1 cellular context compared by ENCODE assay signal in the genomic region with DNA sequence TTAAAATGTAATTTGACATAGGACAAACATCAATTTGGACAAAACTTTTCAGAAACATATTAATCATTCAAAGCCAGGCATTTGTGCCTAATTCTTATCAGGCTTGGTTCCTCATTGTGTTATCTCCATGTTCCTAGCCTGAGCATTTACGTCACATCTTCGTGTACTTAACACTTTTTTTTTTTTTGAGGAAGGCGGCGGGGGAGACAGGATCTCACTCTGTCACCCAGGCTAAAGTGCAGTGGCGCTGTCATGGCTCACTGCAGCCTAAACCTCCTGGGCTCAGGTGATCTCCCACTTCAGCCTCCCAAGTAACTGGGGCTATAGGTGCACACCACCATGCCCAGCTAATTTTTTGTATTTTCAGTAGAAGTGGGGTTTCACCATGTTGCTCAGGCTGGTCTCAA.
TF ChIP-seq lines count a peak whose summit lies in the region.

No MANE protein-coding gene starts in this region.

TF ChIP-seq in K562, 482 proteins besides CTCF, POLR2A, EP300 and RAD21 (continued from another document):
- TF ChIP-seq, protein P1, sequence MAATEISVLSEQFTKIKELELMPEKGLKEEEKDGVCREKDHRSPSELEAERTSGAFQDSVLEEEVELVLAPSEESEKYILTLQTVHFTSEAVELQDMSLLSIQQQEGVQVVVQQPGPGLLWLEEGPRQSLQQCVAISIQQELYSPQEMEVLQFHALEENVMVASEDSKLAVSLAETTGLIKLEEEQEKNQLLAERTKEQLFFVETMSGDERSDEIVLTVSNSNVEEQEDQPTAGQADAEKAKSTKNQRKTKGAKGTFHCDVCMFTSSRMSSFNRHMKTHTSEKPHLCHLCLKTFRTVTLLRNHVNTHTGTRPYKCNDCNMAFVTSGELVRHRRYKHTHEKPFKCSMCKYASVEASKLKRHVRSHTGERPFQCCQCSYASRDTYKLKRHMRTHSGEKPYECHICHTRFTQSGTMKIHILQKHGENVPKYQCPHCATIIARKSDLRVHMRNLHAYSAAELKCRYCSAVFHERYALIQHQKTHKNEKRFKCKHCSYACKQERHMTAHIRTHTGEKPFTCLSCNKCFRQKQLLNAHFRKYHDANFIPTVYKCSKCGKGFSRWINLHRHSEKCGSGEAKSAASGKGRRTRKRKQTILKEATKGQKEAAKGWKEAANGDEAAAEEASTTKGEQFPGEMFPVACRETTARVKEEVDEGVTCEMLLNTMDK (IDR thresholded peaks at IDR 0.05; ENCODE audit: borderline replicate concordance, insufficient read depth, low read depth, low read length, poor library complexity, severe bottlenecking), result no peak
- TF ChIP-seq ETV1 (tag; conservative IDR thresholded peaks at IDR 0.05; ENCODE audit: low read depth) (0 out of 2 replicates have a peak, but pooled peaks have one; percentile 29), NCOR1 (IDR thresholded peaks at IDR 0.05) (peak; percentile 71), DIDO1 (tag; IDR thresholded peaks at IDR 0.05; ENCODE audit: low read depth) (no peak), POLR3G (IDR thresholded peaks at IDR 0.05; ENCODE audit: extremely low read depth, insufficient read length, insufficient replicate concordance) (no peak), ETV5 (CRISPR knock-in tag; IDR thresholded peaks at IDR 0.05; ENCODE audit: low read depth) (no peak), MAFK (IDR thresholded peaks at IDR 0.05; ENCODE audit: low read length) (0 out of 2 replicates have a peak, but pooled peaks have one; percentile 6), TBL1XR1 (IDR thresholded peaks at IDR 0.05; ENCODE audit: low read length in 2 of 2) (peak in 1 of 2 experiments; percentile 79; a peak in 2 of 4 replicates), BHLHE40 (IDR thresholded peaks at IDR 0.05; ENCODE audit: low read length) (peak; percentile 34), DLX4 (CRISPR knock-in tag; IDR thresholded peaks at IDR 0.05) (no peak), BRD4 (IDR thresholded peaks at IDR 0.05) (no peak), JUN (IDR thresholded peaks at IDR 0.05; ENCODE audit: borderline replicate concordance, low read depth, low read length) (0 out of 2 replicates have a peak, but pooled peaks have one; percentile 43), JUN (CRISPR knock-in tag; IDR thresholded peaks at IDR 0.05; ENCODE audit: borderline replicate concordance) (no peak), TEAD1 (CRISPR knock-in tag; IDR thresholded peaks at IDR 0.05) (0 out of 4 replicates have a peak, but pooled peaks of 1 of the 2 experiments have one; percentile 31), ELF4 (CRISPR knock-in tag; IDR thresholded peaks at IDR 0.05) (0 out of 2 replicates have a peak, but pooled peaks have one; percentile 37), EHMT2 (IDR thresholded peaks at IDR 0.05) (peak; percentile 82), ZEB2 (IDR thresholded peaks at IDR 0.05) (peak; percentile 37; the same call in 1 of the 2 replicates), TCF3 (CRISPR knock-in tag; IDR thresholded peaks at IDR 0.05) (peak; percentile 83), HNRNPUL1 (IDR thresholded peaks at IDR 0.05; ENCODE audit: low read length) (no peak), ZNF354B (CRISPR knock-in tag; IDR thresholded peaks at IDR 0.05) (no peak), ZNF766 (CRISPR knock-in tag; conservative IDR thresholded peaks at IDR 0.05) (peak; percentile 84), SPI1 (IDR thresholded peaks at IDR 0.05; ENCODE audit: borderline replicate concordance, low read depth, low read length) (0 out of 2 replicates have a peak, but pooled peaks have one; percentile 71), HNRNPH1 (optimal IDR thresholded peaks at IDR 0.05; ENCODE audit: low read depth, low read length) (no peak)
- TF ChIP-seq, protein P2, sequence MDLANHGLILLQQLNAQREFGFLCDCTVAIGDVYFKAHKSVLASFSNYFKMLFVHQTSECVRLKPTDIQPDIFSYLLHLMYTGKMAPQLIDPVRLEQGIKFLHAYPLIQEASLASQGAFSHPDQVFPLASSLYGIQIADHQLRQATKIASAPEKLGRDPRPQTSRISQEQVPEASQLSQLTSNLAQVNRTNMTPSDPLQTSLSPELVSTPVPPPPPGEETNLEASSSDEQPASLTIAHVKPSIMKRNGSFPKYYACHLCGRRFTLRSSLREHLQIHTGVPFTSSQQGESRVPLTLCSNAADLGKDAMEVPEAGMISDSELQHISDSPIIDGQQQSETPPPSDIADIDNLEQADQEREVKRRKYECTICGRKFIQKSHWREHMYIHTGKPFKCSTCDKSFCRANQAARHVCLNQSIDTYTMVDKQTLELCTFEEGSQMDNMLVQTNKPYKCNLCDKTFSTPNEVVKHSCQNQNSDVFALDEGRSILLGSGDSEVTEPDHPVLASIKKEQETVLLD (IDR thresholded peaks at IDR 0.05), result peak; percentile 57; the same call in 1 of the 2 replicates
- TF ChIP-seq, protein P3, sequence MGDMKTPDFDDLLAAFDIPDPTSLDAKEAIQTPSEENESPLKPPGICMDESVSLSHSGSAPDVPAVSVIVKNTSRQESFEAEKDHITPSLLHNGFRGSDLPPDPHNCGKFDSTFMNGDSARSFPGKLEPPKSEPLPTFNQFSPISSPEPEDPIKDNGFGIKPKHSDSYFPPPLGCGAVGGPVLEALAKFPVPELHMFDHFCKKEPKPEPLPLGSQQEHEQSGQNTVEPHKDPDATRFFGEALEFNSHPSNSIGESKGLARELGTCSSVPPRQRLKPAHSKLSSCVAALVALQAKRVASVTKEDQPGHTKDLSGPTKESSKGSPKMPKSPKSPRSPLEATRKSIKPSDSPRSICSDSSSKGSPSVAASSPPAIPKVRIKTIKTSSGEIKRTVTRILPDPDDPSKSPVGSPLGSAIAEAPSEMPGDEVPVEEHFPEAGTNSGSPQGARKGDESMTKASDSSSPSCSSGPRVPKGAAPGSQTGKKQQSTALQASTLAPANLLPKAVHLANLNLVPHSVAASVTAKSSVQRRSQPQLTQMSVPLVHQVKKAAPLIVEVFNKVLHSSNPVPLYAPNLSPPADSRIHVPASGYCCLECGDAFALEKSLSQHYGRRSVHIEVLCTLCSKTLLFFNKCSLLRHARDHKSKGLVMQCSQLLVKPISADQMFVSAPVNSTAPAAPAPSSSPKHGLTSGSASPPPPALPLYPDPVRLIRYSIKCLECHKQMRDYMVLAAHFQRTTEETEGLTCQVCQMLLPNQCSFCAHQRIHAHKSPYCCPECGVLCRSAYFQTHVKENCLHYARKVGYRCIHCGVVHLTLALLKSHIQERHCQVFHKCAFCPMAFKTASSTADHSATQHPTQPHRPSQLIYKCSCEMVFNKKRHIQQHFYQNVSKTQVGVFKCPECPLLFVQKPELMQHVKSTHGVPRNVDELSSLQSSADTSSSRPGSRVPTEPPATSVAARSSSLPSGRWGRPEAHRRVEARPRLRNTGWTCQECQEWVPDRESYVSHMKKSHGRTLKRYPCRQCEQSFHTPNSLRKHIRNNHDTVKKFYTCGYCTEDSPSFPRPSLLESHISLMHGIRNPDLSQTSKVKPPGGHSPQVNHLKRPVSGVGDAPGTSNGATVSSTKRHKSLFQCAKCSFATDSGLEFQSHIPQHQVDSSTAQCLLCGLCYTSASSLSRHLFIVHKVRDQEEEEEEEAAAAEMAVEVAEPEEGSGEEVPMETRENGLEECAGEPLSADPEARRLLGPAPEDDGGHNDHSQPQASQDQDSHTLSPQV (IDR thresholded peaks at IDR 0.05), result peak; percentile 30; the same call in 1 of the 2 replicates
- TF ChIP-seq, protein P4, sequence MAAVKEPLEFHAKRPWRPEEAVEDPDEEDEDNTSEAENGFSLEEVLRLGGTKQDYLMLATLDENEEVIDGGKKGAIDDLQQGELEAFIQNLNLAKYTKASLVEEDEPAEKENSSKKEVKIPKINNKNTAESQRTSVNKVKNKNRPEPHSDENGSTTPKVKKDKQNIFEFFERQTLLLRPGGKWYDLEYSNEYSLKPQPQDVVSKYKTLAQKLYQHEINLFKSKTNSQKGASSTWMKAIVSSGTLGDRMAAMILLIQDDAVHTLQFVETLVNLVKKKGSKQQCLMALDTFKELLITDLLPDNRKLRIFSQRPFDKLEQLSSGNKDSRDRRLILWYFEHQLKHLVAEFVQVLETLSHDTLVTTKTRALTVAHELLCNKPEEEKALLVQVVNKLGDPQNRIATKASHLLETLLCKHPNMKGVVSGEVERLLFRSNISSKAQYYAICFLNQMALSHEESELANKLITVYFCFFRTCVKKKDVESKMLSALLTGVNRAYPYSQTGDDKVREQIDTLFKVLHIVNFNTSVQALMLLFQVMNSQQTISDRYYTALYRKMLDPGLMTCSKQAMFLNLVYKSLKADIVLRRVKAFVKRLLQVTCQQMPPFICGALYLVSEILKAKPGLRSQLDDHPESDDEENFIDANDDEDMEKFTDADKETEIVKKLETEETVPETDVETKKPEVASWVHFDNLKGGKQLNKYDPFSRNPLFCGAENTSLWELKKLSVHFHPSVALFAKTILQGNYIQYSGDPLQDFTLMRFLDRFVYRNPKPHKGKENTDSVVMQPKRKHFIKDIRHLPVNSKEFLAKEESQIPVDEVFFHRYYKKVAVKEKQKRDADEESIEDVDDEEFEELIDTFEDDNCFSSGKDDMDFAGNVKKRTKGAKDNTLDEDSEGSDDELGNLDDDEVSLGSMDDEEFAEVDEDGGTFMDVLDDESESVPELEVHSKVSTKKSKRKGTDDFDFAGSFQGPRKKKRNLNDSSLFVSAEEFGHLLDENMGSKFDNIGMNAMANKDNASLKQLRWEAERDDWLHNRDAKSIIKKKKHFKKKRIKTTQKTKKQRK (IDR thresholded peaks at IDR 0.05; ENCODE audit: borderline replicate concordance, low read depth, low read length), result no peak
TF ChIP-seq in K562: peak in this region for 103.
